Comparison of ENCODE assay signal across 8 cellular contexts in the genomic region with DNA sequence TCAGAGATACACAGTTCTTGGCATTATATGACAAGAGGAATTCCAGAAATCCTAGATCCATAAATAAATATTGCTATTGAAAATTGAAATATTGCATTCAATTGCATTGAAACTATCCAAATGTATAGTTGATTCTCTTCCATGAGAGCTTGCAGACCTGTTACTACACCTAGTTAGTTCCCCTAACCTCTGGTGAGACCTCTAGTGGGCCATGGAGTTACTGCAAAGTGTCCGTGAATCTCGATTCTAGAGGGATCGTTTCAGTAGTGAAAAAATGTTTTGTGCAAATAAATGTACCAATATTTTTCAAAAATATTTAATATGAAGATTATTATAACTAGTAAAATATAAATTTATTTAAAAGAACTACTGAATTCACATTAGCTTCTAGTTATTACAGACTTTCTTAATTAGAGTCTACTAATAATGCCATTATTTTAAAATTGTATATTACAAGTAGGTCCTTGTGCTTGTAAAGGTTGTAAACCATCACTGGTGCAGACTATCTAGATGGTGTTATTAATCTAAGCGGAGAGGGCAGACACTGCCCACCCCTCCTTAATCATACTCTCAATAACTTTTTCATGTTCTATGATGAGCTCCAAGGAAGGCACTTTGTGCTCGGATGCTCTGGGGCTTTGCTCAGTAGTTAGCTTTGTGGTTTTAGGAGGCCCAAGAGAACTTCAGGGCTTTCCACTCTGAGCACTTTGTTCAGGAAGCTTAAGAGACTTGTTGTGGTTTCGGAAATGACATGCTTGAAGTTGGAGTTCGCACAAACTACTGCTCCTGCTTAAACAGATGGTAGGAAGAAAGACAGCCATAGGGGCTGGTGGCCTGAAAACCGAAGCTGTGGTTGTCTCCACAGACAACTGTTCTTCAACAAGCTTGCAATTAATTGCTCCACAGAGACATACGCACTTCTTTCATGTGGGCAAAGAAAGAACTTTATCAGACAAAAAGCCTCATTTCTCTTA. TPM values are rescaled to one million over a fixed set of nuclear protein-coding genes. Genes with fewer than 3 reads are reported as not detected.
A peak's percentile ranks its signal among the peaks of the same experiment; 100 is the strongest.
DNase-seq lines count a peak whose midpoint lies in the region; ATAC-seq and TF ChIP-seq lines count a peak whose summit lies in the region.

No MANE protein-coding gene starts in this region.

- no peak for DNase-seq in heart left ventricle
- DNase-seq in Right ventricle myocardium superior, result no peak
- DNase-seq in NCI-H1092 (lab: John Stamatoyannopoulos, UW), result peak; percentile 31
- DNase-seq in WTC11 (ENCODE audit: low spot score), result peak; percentile 63
- peak; percentile 93 for DNase-seq in central memory CD4-positive, alpha-beta T cell
- DNase-seq in memory B cell (ENCODE audit: low spot score in 2 of 2), result peak; percentile 23 to 26
- DNase-seq in thyroid gland, result peak; percentile 18 to 30

- H3K36me3 ChIP-seq in heart left ventricle, result no peaks in the 10 kb centered on the region
- H3K36me3 ChIP-seq in thyroid gland, result no peaks in the 10 kb centered on the region

- H3K4me3 Mint-ChIP-seq in WTC11 (no peak overlapping the region), memory B cell (no peak overlapping the region)

- H3K4me3 ChIP-seq in heart left ventricle (no peak overlapping the region), thyroid gland (replicated peaks in 1 of 3) (no peak overlapping the region)

- H3K27me3 Mint-ChIP-seq in WTC11 (ENCODE audit: low read depth) (peaks cover 11% of the 10 kb centered on the region; the same call in 1 of the 2 replicates), memory B cell (peaks cover 11% of the 10 kb centered on the region)

- ATAC-seq in heart left ventricle (peak in 2 of 4 donors; percentile 63), Right ventricle myocardium superior (ENCODE audit: poor library complexity) (no peak), HG02623 (IDR thresholded peaks at IDR 0.05; ENCODE audit: unreplicated experiment) (peak; percentile 83), WTC11 (peak; percentile 84), memory B cell (ENCODE audit: low read depth) (peak; percentile 52)

- H3K36me3 Mint-ChIP-seq in WTC11 (peaks cover 15% of the 10 kb centered on the region), memory B cell (no peaks in the 10 kb centered on the region)

- H3K27me3 ChIP-seq in heart left ventricle, result no peaks in the 10 kb centered on the region
- H3K27me3 ChIP-seq in thyroid gland, result no peaks in the 10 kb centered on the region

- TF ChIP-seq CTCF in heart left ventricle (IDR thresholded peaks at IDR 0.05), result peak; percentile 34 to 68 (median 54)
- peak; percentile 58 for TF ChIP-seq CTCF in WTC11 (IDR thresholded peaks at IDR 0.05)
- peak; percentile 28 to 73 (median 41) for TF ChIP-seq CTCF in thyroid gland (IDR thresholded peaks at IDR 0.05)

- POLR2A ChIA-PET in WTC11 (lab: Charles Lee), result no interaction called here

- H3K9me3 Mint-ChIP-seq in WTC11 (peaks cover 27% of the 10 kb centered on the region), memory B cell (no peaks in the 10 kb centered on the region)

- CTCF ChIA-PET in WTC11 (lab: Charles Lee), result interaction anchor here (0.5 to 2.6 kb wide), 19 partner anchors 10 to 677 kb away, joined by 3 to 20 read pairs (median 4); a partner anchor contains a TSS

- peaks cover 0 to 4% (median 0%) of the 10 kb centered on the region in 12 donors for H3K4me1 ChIP-seq in heart left ventricle
- H3K4me1 ChIP-seq in thyroid gland, result no peaks in the 10 kb centered on the region

- intact Hi-C loops in heart left ventricle (cut with DNase I) (loop anchor here in 9 of 10 donors (5.0 to 10.0 kb wide), 2 partner anchors 673 to 676 kb away; no protein-coding TSS in a partner anchor), Right ventricle myocardium superior (cut with DNase I) (no loop called here), thyroid gland (cut with DNase I) (no loop called here)

- H3K27ac ChIP-seq in heart left ventricle (no peak overlapping the region), thyroid gland (no peak overlapping the region)

- TF ChIP-seq POLR2A in heart left ventricle (IDR thresholded peaks at IDR 0.05) (no peak), thyroid gland (IDR thresholded peaks at IDR 0.05) (no peak)

- no peak overlapping the region for H3K27ac Mint-ChIP-seq in WTC11
- H3K27ac Mint-ChIP-seq in memory B cell, result no peak overlapping the region

- H3K4me1 Mint-ChIP-seq in WTC11 (no peaks in the 10 kb centered on the region), memory B cell (no peaks in the 10 kb centered on the region)

- WGBS in heart left ventricle, 4 donors, result 55 to 65% (median 60%) methylated on average over 9 of the region's 9 CpGs
- WGBS in thyroid gland, 2 donors, result 57% methylated on average over 9 of the region's 9 CpGs

- H3K9me3 ChIP-seq in heart left ventricle (no peaks in the 10 kb centered on the region), thyroid gland (no peaks in the 10 kb centered on the region)

TF ChIP-seq in WTC11, 78 proteins besides CTCF, POLR2A, EP300 and RAD21 (continues in another document):
- TF ChIP-seq, protein P1, sequence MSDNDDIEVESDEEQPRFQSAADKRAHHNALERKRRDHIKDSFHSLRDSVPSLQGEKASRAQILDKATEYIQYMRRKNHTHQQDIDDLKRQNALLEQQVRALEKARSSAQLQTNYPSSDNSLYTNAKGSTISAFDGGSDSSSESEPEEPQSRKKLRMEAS (CRISPR knock-in tag; IDR thresholded peaks at IDR 0.05), result no peak
- TF ChIP-seq SMAD4 (CRISPR knock-in tag; IDR thresholded peaks at IDR 0.05) (no peak), TEAD1 (CRISPR knock-in tag; IDR thresholded peaks at IDR 0.05) (no peak), EMX1 (CRISPR knock-in tag; IDR thresholded peaks at IDR 0.05) (no peak), FOXJ3 (CRISPR knock-in tag; IDR thresholded peaks at IDR 0.05; ENCODE audit: borderline replicate concordance) (no peak), CREB1 (CRISPR knock-in tag; IDR thresholded peaks at IDR 0.05) (no peak), RORB (CRISPR knock-in tag; IDR thresholded peaks at IDR 0.05) (no peak)
- TF ChIP-seq, protein P2, sequence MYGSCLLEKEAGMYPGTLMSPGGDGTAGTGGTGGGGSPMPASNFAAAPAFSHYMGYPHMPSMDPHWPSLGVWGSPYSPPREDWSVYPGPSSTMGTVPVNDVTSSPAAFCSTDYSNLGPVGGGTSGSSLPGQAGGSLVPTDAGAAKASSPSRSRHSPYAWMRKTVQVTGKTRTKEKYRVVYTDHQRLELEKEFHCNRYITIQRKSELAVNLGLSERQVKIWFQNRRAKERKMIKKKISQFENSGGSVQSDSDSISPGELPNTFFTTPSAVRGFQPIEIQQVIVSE (CRISPR knock-in tag; IDR thresholded peaks at IDR 0.05; ENCODE audit: borderline replicate concordance), result no peak
- TF ChIP-seq, protein P3, sequence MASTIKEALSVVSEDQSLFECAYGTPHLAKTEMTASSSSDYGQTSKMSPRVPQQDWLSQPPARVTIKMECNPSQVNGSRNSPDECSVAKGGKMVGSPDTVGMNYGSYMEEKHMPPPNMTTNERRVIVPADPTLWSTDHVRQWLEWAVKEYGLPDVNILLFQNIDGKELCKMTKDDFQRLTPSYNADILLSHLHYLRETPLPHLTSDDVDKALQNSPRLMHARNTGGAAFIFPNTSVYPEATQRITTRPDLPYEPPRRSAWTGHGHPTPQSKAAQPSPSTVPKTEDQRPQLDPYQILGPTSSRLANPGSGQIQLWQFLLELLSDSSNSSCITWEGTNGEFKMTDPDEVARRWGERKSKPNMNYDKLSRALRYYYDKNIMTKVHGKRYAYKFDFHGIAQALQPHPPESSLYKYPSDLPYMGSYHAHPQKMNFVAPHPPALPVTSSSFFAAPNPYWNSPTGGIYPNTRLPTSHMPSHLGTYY (CRISPR knock-in tag; IDR thresholded peaks at IDR 0.05), result no peak
- TF ChIP-seq, protein P4, sequence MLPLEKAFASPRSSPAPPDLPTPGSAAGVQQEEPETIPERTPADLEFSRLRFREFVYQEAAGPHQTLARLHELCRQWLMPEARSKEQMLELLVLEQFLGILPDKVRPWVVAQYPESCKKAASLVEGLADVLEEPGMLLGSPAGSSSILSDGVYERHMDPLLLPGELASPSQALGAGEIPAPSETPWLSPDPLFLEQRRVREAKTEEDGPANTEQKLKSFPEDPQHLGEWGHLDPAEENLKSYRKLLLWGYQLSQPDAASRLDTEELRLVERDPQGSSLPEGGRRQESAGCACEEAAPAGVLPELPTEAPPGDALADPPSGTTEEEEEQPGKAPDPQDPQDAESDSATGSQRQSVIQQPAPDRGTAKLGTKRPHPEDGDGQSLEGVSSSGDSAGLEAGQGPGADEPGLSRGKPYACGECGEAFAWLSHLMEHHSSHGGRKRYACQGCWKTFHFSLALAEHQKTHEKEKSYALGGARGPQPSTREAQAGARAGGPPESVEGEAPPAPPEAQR (CRISPR knock-in tag; IDR thresholded peaks at IDR 0.05), result no peak
- TF ChIP-seq, protein P5, sequence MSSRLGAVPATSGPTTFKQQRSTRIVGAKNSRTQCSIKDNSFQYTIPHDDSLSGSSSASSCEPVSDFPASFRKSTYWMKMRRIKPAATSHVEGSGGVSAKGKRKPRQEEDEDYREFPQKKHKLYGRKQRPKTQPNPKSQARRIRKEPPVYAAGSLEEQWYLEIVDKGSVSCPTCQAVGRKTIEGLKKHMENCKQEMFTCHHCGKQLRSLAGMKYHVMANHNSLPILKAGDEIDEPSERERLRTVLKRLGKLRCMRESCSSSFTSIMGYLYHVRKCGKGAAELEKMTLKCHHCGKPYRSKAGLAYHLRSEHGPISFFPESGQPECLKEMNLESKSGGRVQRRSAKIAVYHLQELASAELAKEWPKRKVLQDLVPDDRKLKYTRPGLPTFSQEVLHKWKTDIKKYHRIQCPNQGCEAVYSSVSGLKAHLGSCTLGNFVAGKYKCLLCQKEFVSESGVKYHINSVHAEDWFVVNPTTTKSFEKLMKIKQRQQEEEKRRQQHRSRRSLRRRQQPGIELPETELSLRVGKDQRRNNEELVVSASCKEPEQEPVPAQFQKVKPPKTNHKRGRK (CRISPR knock-in tag; IDR thresholded peaks at IDR 0.05; ENCODE audit: borderline replicate concordance), result no peak
- TF ChIP-seq, protein P6, sequence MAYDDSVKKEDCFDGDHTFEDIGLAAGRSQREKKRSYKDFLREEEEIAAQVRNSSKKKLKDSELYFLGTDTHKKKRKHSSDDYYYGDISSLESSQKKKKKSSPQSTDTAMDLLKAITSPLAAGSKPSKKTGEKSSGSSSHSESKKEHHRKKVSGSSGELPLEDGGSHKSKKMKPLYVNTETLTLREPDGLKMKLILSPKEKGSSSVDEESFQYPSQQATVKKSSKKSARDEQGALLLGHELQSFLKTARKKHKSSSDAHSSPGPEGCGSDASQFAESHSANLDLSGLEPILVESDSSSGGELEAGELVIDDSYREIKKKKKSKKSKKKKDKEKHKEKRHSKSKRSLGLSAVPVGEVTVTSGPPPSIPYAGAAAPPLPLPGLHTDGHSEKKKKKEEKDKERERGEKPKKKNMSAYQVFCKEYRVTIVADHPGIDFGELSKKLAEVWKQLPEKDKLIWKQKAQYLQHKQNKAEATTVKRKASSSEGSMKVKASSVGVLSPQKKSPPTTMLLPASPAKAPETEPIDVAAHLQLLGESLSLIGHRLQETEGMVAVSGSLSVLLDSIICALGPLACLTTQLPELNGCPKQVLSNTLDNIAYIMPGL (CRISPR knock-in tag; IDR thresholded peaks at IDR 0.05), result no peak

RNA-seq across cellular contexts. Expression of a gene that starts 42.8 kb away (rescaled TPM):
- total RNA-seq in heart left ventricle (not detected), Right ventricle myocardium superior (not detected), WTC11 (2021) (not detected in 3 replicates), thyroid gland (not detected)
- not detected for polyA plus RNA-seq in heart left ventricle

Comparison
In these comparisons a context has a peak if more than half of its experiments do, and no peak if none do; other contexts are left out.
1. intact Hi-C loops: an anchor here in heart left ventricle (5.0 to 10.0 kb wide); none called in Right ventricle myocardium superior and thyroid gland.
2. DNase-seq: peak in NCI-H1092 (single experiment), WTC11 (single experiment), central memory CD4-positive, alpha-beta T cell (single experiment), memory B cell (2 of 2) and thyroid gland (2 of 2); none in heart left ventricle (0 of 5) and Right ventricle myocardium superior (single experiment).
3. Peak in every context shown above with its lines, with median percentiles within 50 percentile points of each other: CTCF ChIP-seq.